Comparison of ENCODE assay signal across 1 cellular context in the genomic region with DNA sequence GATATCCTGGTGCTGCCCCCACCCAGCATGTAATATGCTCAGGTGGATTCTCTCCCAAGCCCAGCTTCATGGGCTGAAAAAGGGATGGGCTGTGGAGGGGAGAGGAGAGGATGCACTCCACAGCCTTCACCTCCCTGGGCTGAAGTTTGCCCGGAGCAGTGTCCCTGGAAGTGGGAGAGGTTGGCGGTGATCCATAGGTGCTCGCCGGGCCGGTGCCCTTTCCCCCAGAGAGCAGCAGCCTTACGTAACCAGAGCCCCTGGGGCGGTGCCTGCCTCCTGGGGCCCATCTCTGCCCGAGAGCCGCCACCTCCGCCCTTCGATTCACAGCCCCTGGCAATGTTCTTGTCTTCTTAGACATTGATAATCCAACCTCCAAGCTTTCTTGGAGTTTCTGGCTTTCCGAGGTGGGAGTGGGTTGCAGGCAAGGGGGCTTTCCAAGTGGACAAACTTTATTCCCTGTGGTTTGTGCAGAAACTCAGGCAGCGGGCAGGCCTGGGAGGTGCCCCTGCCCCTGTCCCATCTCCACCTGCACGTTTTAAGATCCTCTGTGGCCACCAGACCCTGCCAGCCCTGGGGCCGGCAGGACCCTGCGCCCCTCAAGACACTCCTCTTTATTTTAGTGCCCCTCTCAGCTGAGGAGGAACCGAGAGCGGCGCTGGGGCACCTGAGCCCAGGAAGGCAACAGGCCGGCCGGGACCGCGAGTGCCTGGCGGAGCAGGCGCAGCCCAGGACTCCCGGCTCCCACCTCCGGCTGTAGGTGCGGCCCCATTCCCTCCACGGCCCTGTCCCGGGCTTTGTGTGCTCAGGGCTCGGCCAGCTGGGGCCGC.
TF ChIP-seq lines count a peak whose summit lies in the region.

No MANE protein-coding gene starts in this region.

TF ChIP-seq in HepG2, 621 proteins besides CTCF, POLR2A, EP300 and RAD21 (continued from another document and continues in another):
- TF ChIP-seq ZNF558 (CRISPR knock-in tag; IDR thresholded peaks at IDR 0.05; ENCODE audit: borderline replicate concordance), result 0 out of 2 replicates have a peak, but pooled peaks have one; percentile 41
- TF ChIP-seq SRF (IDR thresholded peaks at IDR 0.05; ENCODE audit: low read depth, low read length), result no peak
- peak; percentile 100 for TF ChIP-seq PPARG (CRISPR knock-in tag; conservative IDR thresholded peaks at IDR 0.05)
- TF ChIP-seq, protein P1, sequence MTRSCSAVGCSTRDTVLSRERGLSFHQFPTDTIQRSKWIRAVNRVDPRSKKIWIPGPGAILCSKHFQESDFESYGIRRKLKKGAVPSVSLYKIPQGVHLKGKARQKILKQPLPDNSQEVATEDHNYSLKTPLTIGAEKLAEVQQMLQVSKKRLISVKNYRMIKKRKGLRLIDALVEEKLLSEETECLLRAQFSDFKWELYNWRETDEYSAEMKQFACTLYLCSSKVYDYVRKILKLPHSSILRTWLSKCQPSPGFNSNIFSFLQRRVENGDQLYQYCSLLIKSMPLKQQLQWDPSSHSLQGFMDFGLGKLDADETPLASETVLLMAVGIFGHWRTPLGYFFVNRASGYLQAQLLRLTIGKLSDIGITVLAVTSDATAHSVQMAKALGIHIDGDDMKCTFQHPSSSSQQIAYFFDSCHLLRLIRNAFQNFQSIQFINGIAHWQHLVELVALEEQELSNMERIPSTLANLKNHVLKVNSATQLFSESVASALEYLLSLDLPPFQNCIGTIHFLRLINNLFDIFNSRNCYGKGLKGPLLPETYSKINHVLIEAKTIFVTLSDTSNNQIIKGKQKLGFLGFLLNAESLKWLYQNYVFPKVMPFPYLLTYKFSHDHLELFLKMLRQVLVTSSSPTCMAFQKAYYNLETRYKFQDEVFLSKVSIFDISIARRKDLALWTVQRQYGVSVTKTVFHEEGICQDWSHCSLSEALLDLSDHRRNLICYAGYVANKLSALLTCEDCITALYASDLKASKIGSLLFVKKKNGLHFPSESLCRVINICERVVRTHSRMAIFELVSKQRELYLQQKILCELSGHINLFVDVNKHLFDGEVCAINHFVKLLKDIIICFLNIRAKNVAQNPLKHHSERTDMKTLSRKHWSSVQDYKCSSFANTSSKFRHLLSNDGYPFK (CRISPR knock-in tag; IDR thresholded peaks at IDR 0.05; ENCODE audit: borderline replicate concordance), result no peak
- no peak for TF ChIP-seq ZNF557 (CRISPR knock-in tag; IDR thresholded peaks at IDR 0.05)
- TF ChIP-seq NR2F6 (IDR thresholded peaks at IDR 0.05), result peak; percentile 50; the same call in 1 of the 2 replicates
- peak; percentile 80 for TF ChIP-seq NR2F6 (CRISPR knock-in tag; IDR thresholded peaks at IDR 0.05)
- TF ChIP-seq KMT2A (CRISPR knock-in tag; IDR thresholded peaks at IDR 0.05), result no peak
- TF ChIP-seq ZNF570 (CRISPR knock-in tag; IDR thresholded peaks at IDR 0.05; ENCODE audit: borderline replicate concordance), result no peak
- no peak for TF ChIP-seq HNRNPK (IDR thresholded peaks at IDR 0.05; ENCODE audit: low read depth, low read length, poor library complexity, severe bottlenecking)
- peak; percentile 70 for TF ChIP-seq HNRNPH1 (optimal IDR thresholded peaks at IDR 0.05; ENCODE audit: low read depth, low read length)
- TF ChIP-seq, protein P2, sequence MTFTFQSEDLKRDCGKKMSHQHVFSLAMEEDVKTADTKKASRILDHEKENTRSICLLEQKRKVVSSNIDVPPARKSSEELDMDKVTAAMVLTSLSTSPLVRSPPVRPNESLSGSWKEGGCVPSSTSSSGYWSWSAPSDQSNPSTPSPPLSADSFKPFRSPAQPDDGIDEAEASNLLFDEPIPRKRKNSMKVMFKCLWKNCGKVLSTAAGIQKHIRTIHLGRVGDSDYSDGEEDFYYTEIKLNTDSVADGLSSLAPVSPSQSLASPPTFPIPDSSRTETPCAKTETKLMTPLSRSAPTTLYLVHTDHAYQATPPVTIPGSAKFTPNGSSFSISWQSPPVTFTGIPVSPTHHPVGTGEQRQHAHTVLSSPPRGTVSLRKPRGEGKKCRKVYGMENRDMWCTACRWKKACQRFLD (CRISPR knock-in tag; IDR thresholded peaks at IDR 0.05; ENCODE audit: borderline replicate concordance), result no peak
- TF ChIP-seq, protein P3, sequence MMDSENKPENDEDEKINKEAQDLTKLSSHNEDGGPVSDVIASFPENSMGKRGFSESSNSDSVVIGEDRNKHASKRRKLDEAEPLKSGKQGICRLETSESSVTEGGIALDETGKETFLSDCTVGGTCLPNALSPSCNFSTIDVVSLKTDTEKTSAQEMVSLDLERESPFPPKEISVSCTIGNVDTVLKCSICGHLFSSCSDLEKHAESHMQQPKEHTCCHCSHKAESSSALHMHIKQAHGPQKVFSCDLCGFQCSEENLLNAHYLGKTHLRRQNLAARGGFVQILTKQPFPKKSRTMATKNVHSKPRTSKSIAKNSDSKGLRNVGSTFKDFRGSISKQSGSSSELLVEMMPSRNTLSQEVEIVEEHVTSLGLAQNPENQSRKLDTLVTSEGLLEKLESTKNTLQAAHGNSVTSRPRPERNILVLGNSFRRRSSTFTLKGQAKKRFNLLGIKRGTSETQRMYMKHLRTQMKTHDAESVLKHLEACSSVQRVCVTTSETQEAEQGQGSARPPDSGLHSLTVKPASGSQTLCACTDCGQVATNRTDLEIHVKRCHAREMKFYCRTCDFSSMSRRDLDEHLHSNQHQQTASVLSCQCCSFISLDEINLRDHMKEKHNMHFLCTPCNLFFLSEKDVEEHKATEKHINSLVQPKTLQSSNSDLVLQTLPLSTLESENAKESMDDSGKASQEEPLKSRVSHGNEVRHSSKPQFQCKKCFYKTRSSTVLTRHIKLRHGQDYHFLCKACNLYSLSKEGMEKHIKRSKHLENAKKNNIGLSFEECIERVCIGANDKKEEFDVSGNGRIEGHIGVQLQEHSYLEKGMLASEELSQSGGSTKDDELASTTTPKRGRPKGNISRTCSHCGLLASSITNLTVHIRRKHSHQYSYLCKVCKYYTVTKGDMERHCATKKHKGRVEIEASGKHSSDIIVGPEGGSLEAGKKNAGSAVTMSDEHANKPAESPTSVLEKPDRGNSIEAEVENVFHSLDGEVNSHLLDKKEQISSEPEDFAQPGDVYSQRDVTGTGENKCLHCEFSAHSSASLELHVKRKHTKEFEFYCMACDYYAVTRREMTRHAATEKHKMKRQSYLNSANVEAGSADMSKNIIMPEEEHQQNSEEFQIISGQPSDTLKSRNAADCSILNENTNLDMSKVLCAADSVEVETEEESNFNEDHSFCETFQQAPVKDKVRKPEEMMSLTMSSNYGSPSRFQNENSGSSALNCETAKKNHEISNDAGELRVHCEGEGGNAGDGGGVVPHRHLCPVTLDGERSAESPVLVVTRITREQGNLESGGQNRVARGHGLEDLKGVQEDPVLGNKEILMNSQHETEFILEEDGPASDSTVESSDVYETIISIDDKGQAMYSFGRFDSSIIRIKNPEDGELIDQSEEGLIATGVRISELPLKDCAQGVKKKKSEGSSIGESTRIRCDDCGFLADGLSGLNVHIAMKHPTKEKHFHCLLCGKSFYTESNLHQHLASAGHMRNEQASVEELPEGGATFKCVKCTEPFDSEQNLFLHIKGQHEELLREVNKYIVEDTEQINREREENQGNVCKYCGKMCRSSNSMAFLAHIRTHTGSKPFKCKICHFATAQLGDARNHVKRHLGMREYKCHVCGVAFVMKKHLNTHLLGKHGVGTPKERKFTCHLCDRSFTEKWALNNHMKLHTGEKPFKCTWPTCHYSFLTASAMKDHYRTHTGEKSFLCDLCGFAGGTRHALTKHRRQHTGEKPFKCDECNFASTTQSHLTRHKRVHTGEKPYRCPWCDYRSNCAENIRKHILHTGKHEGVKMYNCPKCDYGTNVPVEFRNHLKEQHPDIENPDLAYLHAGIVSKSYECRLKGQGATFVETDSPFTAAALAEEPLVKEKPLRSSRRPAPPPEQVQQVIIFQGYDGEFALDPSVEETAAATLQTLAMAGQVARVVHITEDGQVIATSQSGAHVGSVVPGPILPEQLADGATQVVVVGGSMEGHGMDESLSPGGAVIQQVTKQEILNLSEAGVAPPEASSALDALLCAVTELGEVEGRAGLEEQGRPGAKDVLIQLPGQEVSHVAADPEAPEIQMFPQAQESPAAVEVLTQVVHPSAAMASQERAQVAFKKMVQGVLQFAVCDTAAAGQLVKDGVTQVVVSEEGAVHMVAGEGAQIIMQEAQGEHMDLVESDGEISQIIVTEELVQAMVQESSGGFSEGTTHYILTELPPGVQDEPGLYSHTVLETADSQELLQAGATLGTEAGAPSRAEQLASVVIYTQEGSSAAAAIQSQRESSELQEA (CRISPR knock-in tag; IDR thresholded peaks at IDR 0.05; ENCODE audit: not compliant biosample characterization), result no peak
- TF ChIP-seq KDM5B (CRISPR knock-in tag; IDR thresholded peaks at IDR 0.05; ENCODE audit: borderline replicate concordance), result no peak
- TF ChIP-seq, protein P4, sequence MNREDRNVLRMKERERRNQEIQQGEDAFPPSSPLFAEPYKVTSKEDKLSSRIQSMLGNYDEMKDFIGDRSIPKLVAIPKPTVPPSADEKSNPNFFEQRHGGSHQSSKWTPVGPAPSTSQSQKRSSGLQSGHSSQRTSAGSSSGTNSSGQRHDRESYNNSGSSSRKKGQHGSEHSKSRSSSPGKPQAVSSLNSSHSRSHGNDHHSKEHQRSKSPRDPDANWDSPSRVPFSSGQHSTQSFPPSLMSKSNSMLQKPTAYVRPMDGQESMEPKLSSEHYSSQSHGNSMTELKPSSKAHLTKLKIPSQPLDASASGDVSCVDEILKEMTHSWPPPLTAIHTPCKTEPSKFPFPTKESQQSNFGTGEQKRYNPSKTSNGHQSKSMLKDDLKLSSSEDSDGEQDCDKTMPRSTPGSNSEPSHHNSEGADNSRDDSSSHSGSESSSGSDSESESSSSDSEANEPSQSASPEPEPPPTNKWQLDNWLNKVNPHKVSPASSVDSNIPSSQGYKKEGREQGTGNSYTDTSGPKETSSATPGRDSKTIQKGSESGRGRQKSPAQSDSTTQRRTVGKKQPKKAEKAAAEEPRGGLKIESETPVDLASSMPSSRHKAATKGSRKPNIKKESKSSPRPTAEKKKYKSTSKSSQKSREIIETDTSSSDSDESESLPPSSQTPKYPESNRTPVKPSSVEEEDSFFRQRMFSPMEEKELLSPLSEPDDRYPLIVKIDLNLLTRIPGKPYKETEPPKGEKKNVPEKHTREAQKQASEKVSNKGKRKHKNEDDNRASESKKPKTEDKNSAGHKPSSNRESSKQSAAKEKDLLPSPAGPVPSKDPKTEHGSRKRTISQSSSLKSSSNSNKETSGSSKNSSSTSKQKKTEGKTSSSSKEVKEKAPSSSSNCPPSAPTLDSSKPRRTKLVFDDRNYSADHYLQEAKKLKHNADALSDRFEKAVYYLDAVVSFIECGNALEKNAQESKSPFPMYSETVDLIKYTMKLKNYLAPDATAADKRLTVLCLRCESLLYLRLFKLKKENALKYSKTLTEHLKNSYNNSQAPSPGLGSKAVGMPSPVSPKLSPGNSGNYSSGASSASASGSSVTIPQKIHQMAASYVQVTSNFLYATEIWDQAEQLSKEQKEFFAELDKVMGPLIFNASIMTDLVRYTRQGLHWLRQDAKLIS (CRISPR knock-in tag; IDR thresholded peaks at IDR 0.05), result no peak
- TF ChIP-seq, protein P5, sequence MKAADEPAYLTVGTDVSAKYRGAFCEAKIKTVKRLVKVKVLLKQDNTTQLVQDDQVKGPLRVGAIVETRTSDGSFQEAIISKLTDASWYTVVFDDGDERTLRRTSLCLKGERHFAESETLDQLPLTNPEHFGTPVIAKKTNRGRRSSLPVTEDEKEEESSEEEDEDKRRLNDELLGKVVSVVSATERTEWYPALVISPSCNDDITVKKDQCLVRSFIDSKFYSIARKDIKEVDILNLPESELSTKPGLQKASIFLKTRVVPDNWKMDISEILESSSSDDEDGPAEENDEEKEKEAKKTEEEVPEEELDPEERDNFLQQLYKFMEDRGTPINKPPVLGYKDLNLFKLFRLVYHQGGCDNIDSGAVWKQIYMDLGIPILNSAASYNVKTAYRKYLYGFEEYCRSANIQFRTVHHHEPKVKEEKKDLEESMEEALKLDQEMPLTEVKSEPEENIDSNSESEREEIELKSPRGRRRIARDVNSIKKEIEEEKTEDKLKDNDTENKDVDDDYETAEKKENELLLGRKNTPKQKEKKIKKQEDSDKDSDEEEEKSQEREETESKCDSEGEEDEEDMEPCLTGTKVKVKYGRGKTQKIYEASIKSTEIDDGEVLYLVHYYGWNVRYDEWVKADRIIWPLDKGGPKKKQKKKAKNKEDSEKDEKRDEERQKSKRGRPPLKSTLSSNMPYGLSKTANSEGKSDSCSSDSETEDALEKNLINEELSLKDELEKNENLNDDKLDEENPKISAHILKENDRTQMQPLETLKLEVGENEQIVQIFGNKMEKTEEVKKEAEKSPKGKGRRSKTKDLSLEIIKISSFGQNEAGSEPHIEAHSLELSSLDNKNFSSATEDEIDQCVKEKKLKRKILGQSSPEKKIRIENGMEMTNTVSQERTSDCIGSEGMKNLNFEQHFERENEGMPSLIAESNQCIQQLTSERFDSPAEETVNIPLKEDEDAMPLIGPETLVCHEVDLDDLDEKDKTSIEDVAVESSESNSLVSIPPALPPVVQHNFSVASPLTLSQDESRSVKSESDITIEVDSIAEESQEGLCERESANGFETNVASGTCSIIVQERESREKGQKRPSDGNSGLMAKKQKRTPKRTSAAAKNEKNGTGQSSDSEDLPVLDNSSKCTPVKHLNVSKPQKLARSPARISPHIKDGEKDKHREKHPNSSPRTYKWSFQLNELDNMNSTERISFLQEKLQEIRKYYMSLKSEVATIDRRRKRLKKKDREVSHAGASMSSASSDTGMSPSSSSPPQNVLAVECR (CRISPR knock-in tag; IDR thresholded peaks at IDR 0.05; ENCODE audit: borderline replicate concordance), result peak; percentile 70; the same call in 1 of the 2 replicates
- TF ChIP-seq RFX3 (CRISPR knock-in tag; IDR thresholded peaks at IDR 0.05), result no peak
- TF ChIP-seq PTBP1 (IDR thresholded peaks at IDR 0.05; ENCODE audit: low read depth, low read length, poor library complexity, severe bottlenecking), result no peak
- TF ChIP-seq, protein P6, sequence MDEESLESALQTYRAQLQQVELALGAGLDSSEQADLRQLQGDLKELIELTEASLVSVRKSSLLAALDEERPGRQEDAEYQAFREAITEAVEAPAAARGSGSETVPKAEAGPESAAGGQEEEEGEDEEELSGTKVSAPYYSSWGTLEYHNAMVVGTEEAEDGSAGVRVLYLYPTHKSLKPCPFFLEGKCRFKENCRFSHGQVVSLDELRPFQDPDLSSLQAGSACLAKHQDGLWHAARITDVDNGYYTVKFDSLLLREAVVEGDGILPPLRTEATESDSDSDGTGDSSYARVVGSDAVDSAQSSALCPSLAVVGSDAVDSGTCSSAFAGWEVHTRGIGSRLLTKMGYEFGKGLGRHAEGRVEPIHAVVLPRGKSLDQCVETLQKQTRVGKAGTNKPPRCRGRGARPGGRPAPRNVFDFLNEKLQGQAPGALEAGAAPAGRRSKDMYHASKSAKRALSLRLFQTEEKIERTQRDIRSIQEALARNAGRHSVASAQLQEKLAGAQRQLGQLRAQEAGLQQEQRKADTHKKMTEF (CRISPR knock-in tag; IDR thresholded peaks at IDR 0.05), result peak; percentile 54; the same call in 1 of the 2 replicates
- TF ChIP-seq ZNF891 (CRISPR knock-in tag; IDR thresholded peaks at IDR 0.05), result no peak
- TF ChIP-seq ZMYM3 (CRISPR knock-in tag; IDR thresholded peaks at IDR 0.05), result 0 out of 2 replicates have a peak, but pooled peaks have one; percentile 29
- no peak for TF ChIP-seq CCAR2 (optimal IDR thresholded peaks at IDR 0.05; ENCODE audit: low read depth, low read length)
- no peak for TF ChIP-seq ZEB1 (IDR thresholded peaks at IDR 0.05; ENCODE audit: insufficient replicate concordance, low read depth)
- TF ChIP-seq, protein P7, sequence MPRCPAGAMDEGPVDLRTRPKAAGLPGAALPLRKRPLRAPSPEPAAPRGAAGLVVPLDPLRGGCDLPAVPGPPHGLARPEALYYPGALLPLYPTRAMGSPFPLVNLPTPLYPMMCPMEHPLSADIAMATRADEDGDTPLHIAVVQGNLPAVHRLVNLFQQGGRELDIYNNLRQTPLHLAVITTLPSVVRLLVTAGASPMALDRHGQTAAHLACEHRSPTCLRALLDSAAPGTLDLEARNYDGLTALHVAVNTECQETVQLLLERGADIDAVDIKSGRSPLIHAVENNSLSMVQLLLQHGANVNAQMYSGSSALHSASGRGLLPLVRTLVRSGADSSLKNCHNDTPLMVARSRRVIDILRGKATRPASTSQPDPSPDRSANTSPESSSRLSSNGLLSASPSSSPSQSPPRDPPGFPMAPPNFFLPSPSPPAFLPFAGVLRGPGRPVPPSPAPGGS (CRISPR knock-in tag; IDR thresholded peaks at IDR 0.05), result no peak
- no peak for TF ChIP-seq ZNF746 (CRISPR knock-in tag; IDR thresholded peaks at IDR 0.05)
